19 cellular contexts compared by ENCODE assay signal in the genomic region with DNA sequence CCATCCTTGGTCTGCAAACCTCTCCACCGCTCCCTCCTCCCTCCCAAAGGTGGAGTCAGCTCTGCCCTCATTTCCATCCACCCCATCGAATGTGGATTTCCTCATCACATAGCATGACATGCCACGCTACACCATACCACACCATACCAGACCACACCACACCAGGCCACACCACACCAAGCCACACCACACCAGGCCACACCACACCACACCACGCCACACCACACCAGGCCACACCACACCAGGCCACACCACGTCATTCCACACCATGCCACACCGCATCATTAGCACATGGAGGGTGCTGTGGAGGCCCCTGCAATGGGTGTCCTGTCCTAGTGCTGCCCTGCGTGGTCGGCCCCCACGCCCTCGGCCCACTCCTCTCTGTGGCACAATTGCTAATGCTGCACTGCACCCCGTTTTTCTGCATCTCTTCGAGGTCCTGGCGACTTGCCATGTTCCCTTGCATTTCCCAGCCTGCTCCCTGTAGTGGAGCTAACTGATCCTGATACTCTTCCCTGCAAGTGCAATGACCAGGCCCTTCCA. TPM values are rescaled to one million over a fixed set of nuclear protein-coding genes. Genes with fewer than 3 reads are reported as not detected.
DNase-seq lines count a peak whose midpoint lies in the region; ATAC-seq, FAIRE-seq and TF ChIP-seq lines count a peak whose summit lies in the region.
"Had no signal": no experiment of that assay in that cellular context is flagged by ENCODE, and none has a peak within 500 bp of the region (broad histone marks: within the 10 kb centered on the region; RNA-seq: fewer than 3 reads in every experiment).

No MANE protein-coding gene starts in this region.

- no peaks in the 10 kb centered on the region for H3K79me1 ChIP-seq in neuronal stem cell (ENCODE audit: low read depth, low read length)

- no peak overlapping the region for H3K27ac ChIP-seq in neuronal stem cell (replicated peaks; ENCODE audit: low read length)
- H3K27ac ChIP-seq: adrenal gland, cardiac muscle cell, esophagus muscularis mucosa, ovary had no signal

- no peak overlapping the region for H3K4me3 Mint-ChIP-seq in effector memory CD8-positive, alpha-beta T cell

- no peak overlapping the region for H2AFZ ChIP-seq in neuronal stem cell (ENCODE audit: low read length)

- no peak overlapping the region for H3K4me2 ChIP-seq in neuronal stem cell (ENCODE audit: insufficient read depth, low read length, poor library complexity, severe bottlenecking)

- H4K8ac ChIP-seq in neuronal stem cell (ENCODE audit: low read depth, low read length), result peak overlapping the region; percentile 82

- H3K4me1 ChIP-seq in neuronal stem cell (ENCODE audit: control insufficient read depth in 2 of 2, insufficient read depth in 1 of 2, low read depth in 1 of 2, low read length in 2 of 2), result peaks cover 0 to 2% of the 10 kb centered on the region in 2 donors
- H3K4me1 ChIP-seq: adrenal gland, esophagus muscularis mucosa had no signal

- TF ChIP-seq POLR2A in GM12891 (IDR thresholded peaks at IDR 0.05; ENCODE audit: low read depth, low read length), result no peak

- peak overlapping the region; percentile 63 for H2AK5ac ChIP-seq in neuronal stem cell (ENCODE audit: low read depth, low read length)

- no CpG with 5 or more reads among the region's 13 CpGs for WGBS in neuronal stem cell (ENCODE audit: extremely low coverage in 2 of 2, insufficient read length in 2 of 2, insufficient replicate concordance in 1 of 2), 2 donors

- peak overlapping the region; percentile 78 to 87 for H3K27ac Mint-ChIP-seq in effector memory CD8-positive, alpha-beta T cell
- H3K27ac Mint-ChIP-seq: activated T-helper 2 cell treated with anti-CD3 and anti-CD28 coated beads, Interferon-gamma antibody, Interleukin-2, Interleukin-4, amounts not matched to agents 10 μg/mL and 5 μg/mL and 100 μg/mL, durations not matched to agents 14 hours and 24 hours and 36 hours had no signal

- H3K9me3 ChIP-seq in neuronal stem cell (replicated peaks in 1 of 2; ENCODE audit: control insufficient read depth in 2 of 2, insufficient read depth in 1 of 2, low read depth in 1 of 2, low read length in 2 of 2), result peaks cover 0 to 9% of the 10 kb centered on the region in 2 donors
- H3K9me3 ChIP-seq: adrenal gland, esophagus muscularis mucosa, ovary had no signal

- peaks cover 3 to 13% of the 10 kb centered on the region in 2 donors for H3K36me3 ChIP-seq in neuronal stem cell (replicated peaks in 1 of 2; ENCODE audit: control insufficient read depth in 2 of 2, insufficient read depth in 2 of 2, low read length in 2 of 2)
- H3K36me3 ChIP-seq: cardiac muscle cell, ovary had no signal

- H2BK120ac ChIP-seq in neuronal stem cell (ENCODE audit: low read depth, low read length), result no peak overlapping the region

- H3K36me3 Mint-ChIP-seq in effector memory CD8-positive, alpha-beta T cell (ENCODE audit: insufficient read depth), result peaks cover 34% of the 10 kb centered on the region

- no peak overlapping the region for H2BK15ac ChIP-seq in neuronal stem cell (ENCODE audit: low read length)

- peak overlapping the region; percentile 90 for H2BK12ac ChIP-seq in neuronal stem cell (ENCODE audit: low read length)

- DNase-seq in GM12891 (ENCODE audit: insufficient read length, low spot score), result no peak
- no peak for DNase-seq in effector memory CD8-positive, alpha-beta T cell
- no peak for DNase-seq in neuronal stem cell (ENCODE audit: low spot score)
- DNase-seq in amniotic stem cell (lab: John Stamatoyannopoulos, UW), result no peak
- no peak for DNase-seq in activated T-cell treated with anti-CD3 and anti-CD28 coated beads, Interleukin-2, amount 50 U/mL, for 1 hour
- no peak for DNase-seq in AG20443 (ENCODE audit: low spot score)
- DNase-seq: activated CD8-positive, alpha-beta memory T cell treated with anti-CD3 and anti-CD28 coated beads for 24 hours; adrenal gland; COR-L47; EL; MM.1S; NCI-H82; ovary; PC-3; stimulated activated CD4-positive, alpha-beta T cell treated with anti-CD3 and anti-CD28 coated beads, Interleukin-2, amount 100 ng/mL, for 24 hours had no signal

- no peak for ATAC-seq in effector memory CD8-positive, alpha-beta T cell (replicated peaks)
- ATAC-seq: PC-3 had no signal

- no peaks in the 10 kb centered on the region for H3K9me3 Mint-ChIP-seq in effector memory CD8-positive, alpha-beta T cell
- H3K9me3 Mint-ChIP-seq: activated T-helper 2 cell treated with anti-CD3 and anti-CD28 coated beads, Interferon-gamma antibody, Interleukin-2, Interleukin-4, amounts not matched to agents 10 μg/mL and 5 μg/mL and 100 μg/mL, durations not matched to agents 14 hours and 24 hours and 36 hours had no signal

- H3K23ac ChIP-seq in neuronal stem cell (ENCODE audit: low read depth, low read length, poor library complexity), result peak overlapping the region; percentile 89

- peak overlapping the region; percentile 53 for H2BK5ac ChIP-seq in neuronal stem cell (ENCODE audit: low read length)

- FAIRE-seq in GM12891 (lab: Jason Lieb, UNC), result peak; percentile 83
- FAIRE-seq: H54 had no signal

- H3K27me3 ChIP-seq in neuronal stem cell (ENCODE audit: control insufficient read depth in 3 of 3, insufficient read depth in 3 of 3, low read depth in 1 of 3, low read length in 3 of 3), result no peaks in the 10 kb centered on the region
- H3K27me3 ChIP-seq: adrenal gland, cardiac muscle cell, esophagus muscularis mucosa, ovary had no signal

- H3K4me3 ChIP-seq in neuronal stem cell (ENCODE audit: low read length in 2 of 2), result peak overlapping the region in 1 of 2 donors; percentile 17
- H3K4me3 ChIP-seq: adrenal gland, cardiac muscle cell, esophagus muscularis mucosa, ovary had no signal

- H3K14ac ChIP-seq in neuronal stem cell (ENCODE audit: low read length), result peak overlapping the region; percentile 82

- H3K4me1 Mint-ChIP-seq in effector memory CD8-positive, alpha-beta T cell (ENCODE audit: low read depth in 2 of 2), result peaks cover 3 to 6% of the 10 kb centered on the region in 2 donors

- H3K9ac ChIP-seq in neuronal stem cell (ENCODE audit: low read depth, low read length, poor library complexity), result peak overlapping the region; percentile 77

- H3K4ac ChIP-seq in neuronal stem cell (ENCODE audit: low read length), result peak overlapping the region; percentile 84

- H3K27me3 Mint-ChIP-seq in effector memory CD8-positive, alpha-beta T cell, result no peaks in the 10 kb centered on the region

- peak overlapping the region; percentile 95 for H4K91ac ChIP-seq in neuronal stem cell (ENCODE audit: low read depth, low read length, poor library complexity)

- H3K18ac ChIP-seq in neuronal stem cell (ENCODE audit: low read length), result peak overlapping the region; percentile 17

TF ChIP-seq in GM12891, 5 proteins besides CTCF, POLR2A, EP300 and RAD21:
- TF ChIP-seq POU2F2 (IDR thresholded peaks at IDR 0.05; ENCODE audit: low read depth, low read length) (no peak), POLR2AphosphoS5 (IDR thresholded peaks at IDR 0.05; ENCODE audit: low read depth, low read length) (no peak), TAF1 (IDR thresholded peaks at IDR 0.05; ENCODE audit: low read depth, low read length) (no peak)
TF ChIP-seq in GM12891: peak in this region for 0.

RNA-seq across cellular contexts. Expression of gene DFFB, which starts 11.3 kb away (rescaled TPM):
- polyA plus RNA-seq in GM12891 (2012; ENCODE audit: low read depth, missing spikeins), result 2.1 TPM
- 6.6 TPM for polyA plus RNA-seq in neuronal stem cell (2013, experiment 1 of 2)
- 7.4 TPM for polyA plus RNA-seq in neuronal stem cell (2013, experiment 2 of 2)

RNA-seq across cellular contexts. Expression of gene CEP104, which starts 11.5 kb away (rescaled TPM):
- polyA plus RNA-seq in GM12891 (2012; ENCODE audit: low read depth, missing spikeins), result 11.2 TPM
- polyA plus RNA-seq in neuronal stem cell (2013, experiment 1 of 2), result 12.6 TPM
- 13.2 TPM for polyA plus RNA-seq in neuronal stem cell (2013, experiment 2 of 2)

RNA-seq across cellular contexts. Expression of gene C1orf174, which starts 31.5 kb away (rescaled TPM):
- 17.1 TPM for polyA plus RNA-seq in GM12891 (2012; ENCODE audit: low read depth, missing spikeins)
- 30.3 TPM for polyA plus RNA-seq in neuronal stem cell (2013, experiment 1 of 2)
- 30.5 TPM for polyA plus RNA-seq in neuronal stem cell (2013, experiment 2 of 2)
